In the genomic region with DNA sequence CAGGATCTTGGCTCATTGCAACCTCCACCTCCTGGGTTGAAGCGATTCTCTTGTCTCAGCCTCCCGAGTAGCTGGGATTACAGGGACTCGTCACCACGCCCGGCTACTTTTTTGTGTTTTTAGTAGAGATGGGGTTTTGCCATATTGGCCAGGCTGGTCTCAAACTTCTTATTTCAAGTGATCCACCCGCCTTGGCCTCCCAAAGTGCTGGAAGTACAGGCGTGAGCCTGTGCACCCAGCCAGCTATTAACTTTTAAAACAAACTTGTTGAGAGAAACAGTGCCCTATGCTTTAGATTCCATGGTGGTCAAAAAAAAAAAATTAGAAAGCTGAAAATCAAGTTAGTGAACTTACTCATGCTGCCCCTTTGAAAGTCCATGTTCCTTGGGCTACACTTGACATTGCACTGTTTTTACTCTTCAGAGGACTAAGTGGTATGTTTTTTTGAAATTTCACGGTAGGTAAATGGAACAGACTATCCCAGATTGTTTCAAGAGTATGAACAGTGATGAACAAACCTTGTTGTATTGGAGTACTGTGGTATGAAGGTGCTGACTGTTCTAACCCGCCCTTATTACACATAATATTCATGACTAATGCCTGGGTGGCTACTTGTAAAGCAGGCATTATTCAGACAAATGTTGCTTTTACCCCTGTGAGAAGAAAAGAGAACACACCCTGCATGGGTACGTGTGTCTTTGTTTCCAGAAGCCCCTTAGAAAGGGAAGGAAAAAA, we compare ENCODE assay signal across 10 cellular contexts.
DNase-seq lines count a peak whose midpoint lies in the region; ATAC-seq and TF ChIP-seq lines count a peak whose summit lies in the region.
"Had no signal": no experiment of that assay in that cellular context is flagged by ENCODE, and none has a peak within 500 bp of the region (broad histone marks: within the 10 kb centered on the region; RNA-seq: fewer than 3 reads in every experiment).

No MANE protein-coding gene starts in this region.

- no peak overlapping the region for H2BK15ac ChIP-seq in mesenchymal stem cell (ENCODE audit: low read depth, poor library complexity, severe bottlenecking)

- H4K8ac ChIP-seq in mesenchymal stem cell (ENCODE audit: low read length): no peak overlapping the region

- no peak overlapping the region for H2BK120ac ChIP-seq in mesenchymal stem cell (ENCODE audit: low read depth, low read length)

- no peak overlapping the region for H3K14ac ChIP-seq in mesenchymal stem cell (ENCODE audit: low read length in 2 of 2)

- peak overlapping the region; percentile 32 for H3K27ac Mint-ChIP-seq in central memory CD8-positive, alpha-beta T cell (ENCODE audit: low read depth)
- H3K27ac Mint-ChIP-seq: T-helper 1 cell treated with Interleukin-12 subunit alpha and Interleukin-12 subunit beta and Interleukin-4 antibody, amounts not matched to agents 30 μg/mL and 1 μg/mL, for 36 hours had no signal

- peaks cover 5% of the 10 kb centered on the region for H3K79me1 ChIP-seq in mesenchymal stem cell (replicated peaks; ENCODE audit: low read length, poor library complexity, severe bottlenecking)

- peaks cover 41% of the 10 kb centered on the region for H3K36me3 Mint-ChIP-seq in central memory CD8-positive, alpha-beta T cell (ENCODE audit: insufficient read depth)

- peak overlapping the region; percentile 57 for H3K9ac ChIP-seq in mesenchymal stem cell (ENCODE audit: low read length)

- peaks cover 45% of the 10 kb centered on the region for H3K4me1 Mint-ChIP-seq in central memory CD8-positive, alpha-beta T cell

- H3K18ac ChIP-seq in mesenchymal stem cell (ENCODE audit: low read depth in 1 of 2, low read length in 2 of 2): no peak overlapping the region

- TF ChIP-seq POLR2A in uterus (IDR thresholded peaks at IDR 0.05): no peak

- no peak overlapping the region for H3K4me2 ChIP-seq in mesenchymal stem cell (ENCODE audit: low read length, poor library complexity, severe bottlenecking)

- peak in 1 of 2 donors; percentile 63 for DNase-seq in cardiac muscle cell (ENCODE audit: low read depth in 1 of 2, low spot score in 1 of 2)
- DNase-seq in Right ventricle myocardium superior: no peak
- DNase-seq in central memory CD8-positive, alpha-beta T cell (ENCODE audit: low spot score in 2 of 2): no peak
- peak; percentile 57 for DNase-seq in mesenchymal stem cell
- DNase-seq in uterus: no peak
- DNase-seq in GOT3 (lab: John Stamatoyannopoulos, UW): no peak
- no peak for DNase-seq in NCI-H1694 treated with DMSO at 0.1 percent for 48 hours (lab: John Stamatoyannopoulos, UW)
- no peak for DNase-seq in activated CD4-positive, alpha-beta T cell treated with anti-CD3 and anti-CD28 coated beads for 4 hours

- H3K4ac ChIP-seq in mesenchymal stem cell (ENCODE audit: low read depth in 1 of 2, low read length in 2 of 2): no peak overlapping the region

- H3K4me1 ChIP-seq in cardiac muscle cell (ENCODE audit: low read depth) (peaks cover 47% of the 10 kb centered on the region), mesenchymal stem cell (ENCODE audit: control insufficient read depth, insufficient read depth, low read depth, low read length) (peaks cover 8% of the 10 kb centered on the region), uterus (peaks cover 6 to 14% of the 10 kb centered on the region in 2 donors)

- no peak for ATAC-seq in Right ventricle myocardium superior (ENCODE audit: poor library complexity)
- ATAC-seq in central memory CD8-positive, alpha-beta T cell (replicated peaks; ENCODE audit: extremely low read depth, poor library complexity, severe bottlenecking): no peak

- no peak overlapping the region for H2BK12ac ChIP-seq in mesenchymal stem cell (ENCODE audit: low read length in 2 of 2)

- no peak overlapping the region for H4K91ac ChIP-seq in mesenchymal stem cell (ENCODE audit: low read length)

- no peak overlapping the region for H2AFZ ChIP-seq in mesenchymal stem cell (ENCODE audit: low read depth, low read length)

- peak overlapping the region; percentile 51 for H3K27ac ChIP-seq in cardiac muscle cell
- peak overlapping the region; percentile 13 for H3K27ac ChIP-seq in mesenchymal stem cell (ENCODE audit: low read length, poor library complexity, severe bottlenecking)
- peak overlapping the region; percentile 66 to 69 for H3K27ac ChIP-seq in uterus

- H3K27me3 ChIP-seq in cardiac muscle cell (no peaks in the 10 kb centered on the region), mesenchymal stem cell (ENCODE audit: control insufficient read depth in 1 of 2, insufficient read depth in 1 of 2, low read length in 2 of 2) (no peaks in the 10 kb centered on the region), uterus (no peaks in the 10 kb centered on the region)

- H3K36me3 ChIP-seq in cardiac muscle cell (no peaks in the 10 kb centered on the region), mesenchymal stem cell (ENCODE audit: control insufficient read depth in 1 of 2, insufficient read depth in 2 of 2, low read depth in 1 of 2, low read length in 2 of 2) (peaks cover 0 to 5% of the 10 kb centered on the region in 2 experiments), uterus (no peaks in the 10 kb centered on the region)

- intact Hi-C loops in Right ventricle myocardium superior (cut with DNase I) (no loop called here), uterus (cut with DNase I; ENCODE audit: low total_unique reads) (no loop called here)

- TF ChIP-seq CTCF in cardiac muscle cell (IDR thresholded peaks at IDR 0.05; ENCODE audit: low read depth, low read length) (no peak), uterus (IDR thresholded peaks at IDR 0.05) (no peak)

- H3K23ac ChIP-seq in mesenchymal stem cell (ENCODE audit: low read length in 2 of 2): no peak overlapping the region

- no peak overlapping the region for H3K4me3 ChIP-seq in cardiac muscle cell
- H3K4me3 ChIP-seq in mesenchymal stem cell (ENCODE audit: insufficient read depth in 1 of 2, low read depth in 1 of 2, low read length in 2 of 2): no peak overlapping the region
- no peak overlapping the region for H3K4me3 ChIP-seq in uterus

- no peak overlapping the region for H2AK5ac ChIP-seq in mesenchymal stem cell (ENCODE audit: low read length, severe bottlenecking)

- no peaks in the 10 kb centered on the region for H3K9me3 Mint-ChIP-seq in central memory CD8-positive, alpha-beta T cell
- H3K9me3 Mint-ChIP-seq: neural crest cell; T-helper 1 cell treated with Interleukin-12 subunit alpha and Interleukin-12 subunit beta and Interleukin-4 antibody, amounts not matched to agents 30 μg/mL and 1 μg/mL, for 36 hours had no signal

- H3K9me3 ChIP-seq in cardiac muscle cell (ENCODE audit: low read depth): no peaks in the 10 kb centered on the region
- H3K9me3 ChIP-seq in mesenchymal stem cell (ENCODE audit: control insufficient read depth, low read length): no peaks in the 10 kb centered on the region
- no peaks in the 10 kb centered on the region for H3K9me3 ChIP-seq in uterus

- no peak overlapping the region for H2BK5ac ChIP-seq in mesenchymal stem cell (ENCODE audit: low read depth, low read length, poor library complexity, severe bottlenecking)

- H3K4me3 Mint-ChIP-seq in central memory CD8-positive, alpha-beta T cell: no peak overlapping the region
- H3K4me3 Mint-ChIP-seq: neural crest cell; T-helper 1 cell treated with Interleukin-12 subunit alpha and Interleukin-12 subunit beta and Interleukin-4 antibody, amounts not matched to agents 30 μg/mL and 1 μg/mL, for 36 hours had no signal

- WGBS in mesenchymal stem cell: 94% methylated on average over 8 of the region's 10 CpGs

- no peaks in the 10 kb centered on the region for H3K27me3 Mint-ChIP-seq in central memory CD8-positive, alpha-beta T cell

Comparison
In these comparisons a context has a peak if more than half of its experiments do, and no peak if none do; other contexts are left out.
1. H3K27ac ChIP-seq: peak in every context shown above with its lines; median percentile 68 in uterus; 51 in cardiac muscle cell; 13 in mesenchymal stem cell.